Comparison of ENCODE assay signal across 16 cellular contexts in the genomic region with DNA sequence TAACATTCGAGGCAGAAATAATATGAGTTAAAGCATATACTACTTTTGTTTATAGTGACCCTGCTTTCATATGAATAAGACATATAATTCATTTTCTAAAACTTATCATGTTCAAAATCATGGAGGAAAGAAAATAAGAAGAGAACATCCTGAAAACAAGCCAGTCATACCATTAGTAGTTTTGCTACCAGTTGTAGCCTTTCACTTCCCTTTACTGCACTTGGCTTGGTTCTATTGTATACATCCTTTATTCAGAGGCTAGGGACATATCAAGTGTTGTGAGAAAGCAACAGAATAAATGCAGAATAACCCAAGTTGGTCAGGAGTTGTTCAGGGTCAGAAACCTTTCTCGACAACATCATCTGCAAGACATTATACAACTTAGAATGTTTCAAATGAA.
DNase-seq lines count a peak whose midpoint lies in the region; ATAC-seq and TF ChIP-seq lines count a peak whose summit lies in the region.
"Had no signal": no experiment of that assay in that cellular context is flagged by ENCODE, and none has a peak within 500 bp of the region (broad histone marks: within the 10 kb centered on the region; RNA-seq: fewer than 3 reads in every experiment).

No MANE protein-coding gene starts in this region.

- no peak overlapping the region for H3K9ac ChIP-seq in OCI-LY3 (ENCODE audit: low read length)

- peaks cover 8% of the 10 kb centered on the region for H3K27me3 ChIP-seq in OCI-LY3 (ENCODE audit: low read depth, low read length)
- H3K27me3 ChIP-seq: ovary, transverse colon had no signal

- H3K4me3 ChIP-seq in OCI-LY3 (ENCODE audit: low read length): peak overlapping the region; percentile 54
- H3K4me3 ChIP-seq: ovary, transverse colon had no signal

- H3K4me1 ChIP-seq in OCI-LY3 (ENCODE audit: low read length): peaks cover 37% of the 10 kb centered on the region
- H3K4me1 ChIP-seq: transverse colon had no signal

- no peak overlapping the region for H3K4me3 Mint-ChIP-seq in nephron progenitor cell
- H3K4me3 Mint-ChIP-seq: activated CD8-positive, alpha-beta memory T cell treated with anti-CD3 and anti-CD28 coated beads, Interleukin-2, amount 10 ng/mL, durations not matched to agents 7 days and 5 days; activated naive CD8-positive, alpha-beta T cell had no signal

- H3K36me3 Mint-ChIP-seq in nephron progenitor cell (ENCODE audit: low read depth): no peaks in the 10 kb centered on the region
- H3K36me3 Mint-ChIP-seq: activated CD8-positive, alpha-beta memory T cell treated with anti-CD3 and anti-CD28 coated beads, Interleukin-2, amount 10 ng/mL, durations not matched to agents 7 days and 5 days; activated naive CD8-positive, alpha-beta T cell had no signal

- no peaks in the 10 kb centered on the region for H3K9me3 ChIP-seq in OCI-LY3 (ENCODE audit: insufficient read depth, low read length)
- H3K9me3 ChIP-seq: ovary, transverse colon had no signal

- H2AFZ ChIP-seq in OCI-LY3 (ENCODE audit: low read depth, low read length): no peak overlapping the region

- no peaks in the 10 kb centered on the region for H3K4me1 Mint-ChIP-seq in nephron progenitor cell
- H3K4me1 Mint-ChIP-seq: activated CD8-positive, alpha-beta memory T cell treated with anti-CD3 and anti-CD28 coated beads, Interleukin-2, amount 10 ng/mL, durations not matched to agents 7 days and 5 days had no signal

- no peak overlapping the region for H3K27ac Mint-ChIP-seq in nephron progenitor cell
- H3K27ac Mint-ChIP-seq: activated CD8-positive, alpha-beta memory T cell treated with anti-CD3 and anti-CD28 coated beads, Interleukin-2, amount 10 ng/mL, durations not matched to agents 7 days and 5 days; activated naive CD8-positive, alpha-beta T cell had no signal

- no peaks in the 10 kb centered on the region for H3K27me3 Mint-ChIP-seq in nephron progenitor cell (ENCODE audit: low read depth, poor library complexity)
- H3K27me3 Mint-ChIP-seq: activated CD8-positive, alpha-beta memory T cell treated with anti-CD3 and anti-CD28 coated beads, Interleukin-2, amount 10 ng/mL, durations not matched to agents 7 days and 5 days; activated naive CD8-positive, alpha-beta T cell had no signal

- DNase-seq in nephron progenitor cell (no peak), ACHN (no peak), iPS-NIHi11 (ENCODE audit: low spot score) (no peak)
- DNase-seq in central memory CD4-positive, alpha-beta T cell: no peak
- DNase-seq: activated CD8-positive, alpha-beta memory T cell treated with anti-CD3 and anti-CD28 coated beads, Interleukin-2, amount 10 ng/mL, durations not matched to agents 7 days and 5 days; mesendoderm; NCI-H1092; ovary; SHP77 treated with DMSO at 0.1 percent for 48 hours; stimulated activated CD4-positive, alpha-beta T cell treated with anti-CD3 and anti-CD28 coated beads, Interleukin-12 subunit alpha, Interleukin-12 subunit beta, amount 100 ng/mL, for 4 hours; transverse colon had no signal

- in situ Hi-C loops in ACHN (cut with HindIII; ENCODE audit: low pct_ligation_motif_present, low pct_unique_long_range_greater_than_20kb, low sequenced_read_pairs): no loop called here

- TF ChIP-seq CTCF in OCI-LY3 (IDR thresholded peaks at IDR 0.05; ENCODE audit: low read depth, low read length): no peak
- TF ChIP-seq CTCF in nephron progenitor cell (IDR thresholded peaks at IDR 0.05): no peak

- H3K79me2 ChIP-seq in OCI-LY3 (ENCODE audit: low read length): no peaks in the 10 kb centered on the region

- no peaks in the 10 kb centered on the region for H3K9me3 Mint-ChIP-seq in nephron progenitor cell

- ATAC-seq in GM18907 (IDR thresholded peaks at IDR 0.05; ENCODE audit: unreplicated experiment) (peak; percentile 93), GM21619 (IDR thresholded peaks at IDR 0.05; ENCODE audit: unreplicated experiment) (peak; percentile 93), HG03103 (IDR thresholded peaks at IDR 0.05; ENCODE audit: low read depth, unreplicated experiment) (peak; percentile 93)
- ATAC-seq: activated CD8-positive, alpha-beta memory T cell treated with anti-CD3 and anti-CD28 coated beads, Interleukin-2, amount 10 ng/mL, durations not matched to agents 7 days and 5 days had no signal

- H4K20me1 ChIP-seq in OCI-LY3 (ENCODE audit: insufficient read depth, low read length): no peaks in the 10 kb centered on the region

- no peak overlapping the region for H3K27ac ChIP-seq in OCI-LY3 (ENCODE audit: low read length)
- H3K27ac ChIP-seq: ovary, transverse colon had no signal

- H3K36me3 ChIP-seq in OCI-LY3 (replicated peaks; ENCODE audit: low read depth, low read length): no peaks in the 10 kb centered on the region
- H3K36me3 ChIP-seq: ovary, transverse colon had no signal

- peak overlapping the region; percentile 66 for H3K4me2 ChIP-seq in OCI-LY3 (ENCODE audit: low read length)
